ENCODE assay signal across 16 cellular contexts in the genomic region with DNA sequence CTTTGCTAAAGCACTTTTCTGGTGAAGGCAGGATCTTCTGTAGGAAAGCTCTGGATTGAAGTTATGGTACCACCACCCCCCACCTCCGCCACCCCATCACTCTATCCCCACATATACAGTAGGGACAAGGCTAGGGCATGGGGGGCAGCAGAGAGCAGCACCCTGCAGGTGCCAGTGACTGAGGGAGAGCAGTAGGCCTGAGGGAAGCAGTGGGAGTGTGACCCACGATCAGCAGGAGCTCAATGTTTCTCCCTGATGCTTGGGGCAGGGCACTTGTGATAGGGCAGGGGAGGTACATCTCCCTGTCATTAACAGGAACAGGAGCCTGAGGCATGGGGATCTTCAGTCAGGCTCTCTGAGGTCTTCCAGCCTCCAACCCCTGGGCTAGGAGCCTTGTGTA.
DNase-seq lines count a peak whose midpoint lies in the region; ATAC-seq, FAIRE-seq and TF ChIP-seq lines count a peak whose summit lies in the region.
"Had no signal": no experiment of that assay in that cellular context is flagged by ENCODE, and none has a peak within 500 bp of the region (broad histone marks: within the 10 kb centered on the region; RNA-seq: fewer than 3 reads in every experiment).

No MANE protein-coding gene starts in this region.

- H3K27me3 ChIP-seq in breast epithelium = no peaks in the 10 kb centered on the region
- H3K27me3 ChIP-seq in mammary epithelial cell (ENCODE audit: insufficient read depth, low read length) = no peaks in the 10 kb centered on the region
- H3K27me3 ChIP-seq in lower lobe of right lung (ENCODE audit: low read depth) = no peaks in the 10 kb centered on the region
- H3K27me3 ChIP-seq in tibial nerve = no peaks in the 10 kb centered on the region
- H3K27me3 ChIP-seq: body of pancreas had no signal

- H3K27ac ChIP-seq in breast epithelium (peak overlapping the region; percentile 62 to 93), mammary epithelial cell (ENCODE audit: insufficient read depth, low read depth, low read length) (no peak overlapping the region), OCI-LY7 (ENCODE audit: low read depth, low read length, poor library complexity, severe bottlenecking) (no peak overlapping the region), lower lobe of right lung (peak overlapping the region; percentile 83), tibial nerve (peak overlapping the region; percentile 34 to 94 (median 88))

- H3K9me3 ChIP-seq in breast epithelium (no peaks in the 10 kb centered on the region), mammary epithelial cell (replicated peaks; ENCODE audit: insufficient read depth, low read length) (no peaks in the 10 kb centered on the region), OCI-LY7 (ENCODE audit: low read length) (no peaks in the 10 kb centered on the region), lower lobe of right lung (no peaks in the 10 kb centered on the region), tibial nerve (no peaks in the 10 kb centered on the region)
- H3K9me3 ChIP-seq: body of pancreas, Caco-2 had no signal

- BruUV-seq in mammary epithelial cell (replicated peaks; lab: Mats Ljungman, UMichigan) = no TSS peak
- BruUV-seq in OCI-LY7 (replicated peaks; lab: Mats Ljungman, UMichigan) = no TSS peak

- TF ChIP-seq POLR2A in breast epithelium (IDR thresholded peaks at IDR 0.05) (no peak), tibial nerve (IDR thresholded peaks at IDR 0.05) (no peak)

- H3K4me1 ChIP-seq in breast epithelium (peaks cover 5 to 23% of the 10 kb centered on the region in 2 donors), mammary epithelial cell (ENCODE audit: insufficient read depth, low read length) (peaks cover 57% of the 10 kb centered on the region), OCI-LY7 (ENCODE audit: insufficient read depth, low read length, poor library complexity, severe bottlenecking) (peaks cover 34% of the 10 kb centered on the region), lower lobe of right lung (peaks cover 68% of the 10 kb centered on the region), tibial nerve (peaks cover 0 to 92% (median 68%) of the 10 kb centered on the region in 4 donors)

- intact Hi-C loops in breast epithelium (cut with DNase I; ENCODE audit: low total_unique reads) (no loop called here), mammary epithelial cell (cut with micrococcal nuclease) (loop anchor here (5.0 kb wide), 1 partner anchor 53 kb away; no protein-coding TSS in a partner anchor), OCI-LY7 (cut with micrococcal nuclease; ENCODE audit: unreplicated experiment) (no loop called here), lower lobe of right lung (cut with DNase I) (no loop called here)

- POLR2A ChIA-PET in OCI-LY7 (lab: Charles Lee) = interaction anchor here (0.6 kb wide), 1 partner anchor 274 kb away, joined by 3 read pairs; no protein-coding TSS in a partner anchor

- H3K9ac ChIP-seq in mammary epithelial cell (ENCODE audit: insufficient read depth, low read length) = no peak overlapping the region

- H3K79me2 ChIP-seq in mammary epithelial cell (ENCODE audit: insufficient read depth, low read length) = no peaks in the 10 kb centered on the region
- H3K79me2 ChIP-seq in OCI-LY7 (ENCODE audit: insufficient read depth, low read depth, low read length) = no peaks in the 10 kb centered on the region

- H3K4me2 ChIP-seq in mammary epithelial cell (ENCODE audit: insufficient read depth, low read depth, low read length) (no peak overlapping the region), OCI-LY7 (ENCODE audit: low read length) (no peak overlapping the region)

- ATAC-seq in lower lobe of right lung = no peak
- ATAC-seq: body of pancreas, T-helper 17 cell had no signal

- WGBS in mammary epithelial cell (ENCODE audit: low coverage, missing lambda C conversion rate) = 53% methylated on average over 2 of the region's 2 CpGs
- WGBS in tibial nerve, 2 donors = 100% methylated on average over 2 of the region's 2 CpGs; no CpG with 5 or more reads in 1 of the 2 donors

- H2AFZ ChIP-seq in mammary epithelial cell (ENCODE audit: low read depth, low read length) (no peak overlapping the region), OCI-LY7 (ENCODE audit: low read length) (no peak overlapping the region)

- dilution Hi-C loops in mammary epithelial cell (cut with HindIII; ENCODE audit: low sequenced_read_pairs) = no loop called here

- H3K36me3 ChIP-seq in breast epithelium (no peaks in the 10 kb centered on the region), mammary epithelial cell (ENCODE audit: insufficient read depth, low read length) (no peaks in the 10 kb centered on the region), OCI-LY7 (ENCODE audit: insufficient read depth, low read length) (no peaks in the 10 kb centered on the region), lower lobe of right lung (no peaks in the 10 kb centered on the region), tibial nerve (no peaks in the 10 kb centered on the region)

- no peak for DNase-seq in breast epithelium (ENCODE audit: low spot score in 2 of 2)
- DNase-seq in mammary epithelial cell = no peak
- no peak for DNase-seq in OCI-LY7 (ENCODE audit: low spot score)
- DNase-seq in lower lobe of right lung = no peak
- DNase-seq in tibial nerve (ENCODE audit: low spot score in 2 of 2) = no peak
- DNase-seq in frontal cortex (ENCODE audit: low spot score in 2 of 2) = no peak
- no peak for DNase-seq in germinal center (ENCODE audit: low spot score)
- DNase-seq in NCI-H1436 (lab: John Stamatoyannopoulos, UW) = no peak
- DNase-seq: activated naive CD4-positive, alpha-beta T cell treated with anti-CD3 and anti-CD28 coated beads, Interleukin-2, amount 10 ng/mL, durations not matched to agents 7 days and 5 days; body of pancreas; Caco-2; NCI-H1048; NCI-H2171; T-helper 17 cell had no signal

- no peak for TF ChIP-seq EP300 in tibial nerve (IDR thresholded peaks at IDR 0.05)

- TF ChIP-seq CTCF in breast epithelium (IDR thresholded peaks at IDR 0.05) (no peak), mammary epithelial cell (conservative IDR thresholded peaks at IDR 0.05 in 1 of 2, IDR thresholded peaks at IDR 0.05 in 1 of 2; ENCODE audit: extremely low read depth in 1 of 2, insufficient read depth in 1 of 2, low read depth in 1 of 2, low read length in 2 of 2) (no peak), OCI-LY7 (conservative IDR thresholded peaks at IDR 0.05; ENCODE audit: low read length) (peak; percentile 44; the same call in 1 of the 2 replicates), lower lobe of right lung (IDR thresholded peaks at IDR 0.05) (no peak), tibial nerve (IDR thresholded peaks at IDR 0.05) (no peak)

- CTCF ChIA-PET in mammary epithelial cell (lab: Charles Lee; ENCODE audit: low non-redundant PET) (no interaction called here), OCI-LY7 (lab: Charles Lee; ENCODE audit: unreplicated experiment) (no interaction called here)

- no peaks in the 10 kb centered on the region for H3K9me2 ChIP-seq in OCI-LY7 (ENCODE audit: insufficient read depth, low read length)

- no peaks in the 10 kb centered on the region for H4K20me1 ChIP-seq in mammary epithelial cell (ENCODE audit: insufficient read depth, low read length)
- no peaks in the 10 kb centered on the region for H4K20me1 ChIP-seq in OCI-LY7 (ENCODE audit: insufficient read depth, low read length)

- in situ Hi-C loops in mammary epithelial cell (cut with MboI; ENCODE audit: low sequenced_read_pairs in 2 of 2) = no loop called here

- H3K4me3 ChIP-seq in breast epithelium (no peak overlapping the region), mammary epithelial cell (replicated peaks in 1 of 3; ENCODE audit: insufficient read depth in 1 of 3, low read depth in 2 of 3, low read length in 3 of 3) (no peak overlapping the region), OCI-LY7 (ENCODE audit: low read depth, low read length, poor library complexity, severe bottlenecking) (no peak overlapping the region), lower lobe of right lung (no peak overlapping the region), tibial nerve (no peak overlapping the region)
- H3K4me3 ChIP-seq: body of pancreas had no signal

- FAIRE-seq in frontal cortex (lab: Jason Lieb, UNC) = no peak
- FAIRE-seq: G401.6, GM19239 had no signal

Comparison
In these comparisons a context has a peak if more than half of its experiments do, and no peak if none do; other contexts are left out.
1. H3K27ac ChIP-seq: peak in breast epithelium (2 of 2), lower lobe of right lung (single experiment) and tibial nerve (4 of 4); none in mammary epithelial cell (single experiment) and OCI-LY7 (single experiment).